ENCODE assay signal across 11 cellular contexts in the genomic region with DNA sequence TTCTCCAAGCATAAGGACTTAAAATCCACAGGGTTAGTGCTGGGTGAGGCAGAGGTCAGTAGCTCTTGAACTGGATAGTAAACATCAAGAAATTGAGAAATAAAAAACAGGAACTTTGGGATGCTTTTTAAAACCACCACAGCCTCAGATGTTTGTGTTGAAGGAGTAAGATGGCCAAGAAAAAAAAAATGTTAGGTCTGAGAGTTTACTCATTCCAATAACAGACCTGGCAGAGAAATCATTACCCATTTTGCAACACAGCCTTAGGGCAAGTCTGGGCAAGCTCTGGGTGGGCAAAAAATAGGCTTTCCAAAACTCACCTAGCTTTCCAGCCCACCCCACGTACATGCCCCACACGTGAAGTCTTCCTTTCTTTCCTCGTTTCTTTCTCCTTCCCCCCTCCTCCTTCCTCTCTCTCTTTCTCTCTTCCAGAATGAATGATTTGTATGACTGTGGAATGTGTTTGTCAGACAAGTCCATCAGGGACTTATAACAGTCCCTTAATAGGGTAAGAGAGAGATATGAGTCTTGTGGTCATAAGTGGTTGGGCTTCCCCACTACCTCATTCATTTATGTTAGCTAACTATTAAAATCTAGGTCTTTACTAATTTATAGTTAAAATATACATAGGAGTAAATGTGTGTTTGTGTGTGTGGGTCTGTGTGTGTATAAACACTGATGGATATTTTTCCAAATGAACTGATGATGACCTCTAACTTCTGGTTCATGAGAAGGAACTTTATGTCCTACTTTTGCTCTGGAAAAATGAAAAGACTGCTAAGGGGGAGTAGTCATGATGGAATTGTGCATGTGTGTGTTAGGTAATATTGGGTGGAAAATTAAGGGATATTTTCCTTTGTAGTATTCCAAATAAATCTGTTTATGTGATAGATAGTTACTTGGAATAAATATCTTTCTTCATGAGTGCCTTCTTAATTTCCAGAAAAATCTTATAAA. TPM values are rescaled to one million over a fixed set of nuclear protein-coding genes. Genes with fewer than 3 reads are reported as not detected.
A peak's percentile ranks its signal among the peaks of the same experiment; 100 is the strongest.
DNase-seq lines count a peak whose midpoint lies in the region; ATAC-seq and FAIRE-seq lines count a peak whose summit lies in the region.
"Had no signal": no experiment of that assay in that cellular context is flagged by ENCODE, and none has a peak within 500 bp of the region (broad histone marks: within the 10 kb centered on the region; RNA-seq: fewer than 3 reads in every experiment).

No MANE protein-coding gene starts in this region.

- FAIRE-seq in HTR-8/SVneo (lab: Jason Lieb, UNC): no peak

- no peaks in the 10 kb centered on the region for H3K36me3 ChIP-seq in BLaER1 treated with 17β-estradiol and CSF1 and Interleukin-3, amounts not matched to agents 10 nM and 100 nM
- no peaks in the 10 kb centered on the region for H3K36me3 ChIP-seq in GM23248 (ENCODE audit: low read depth)

- peak; percentile 71 for DNase-seq in GM23248
- DNase-seq in OCI-M1 (lab: John Stamatoyannopoulos, UW): peak; percentile 30
- no peak for DNase-seq in left lobe of liver (ENCODE audit: low spot score)
- no peak for DNase-seq in LoVo (ENCODE audit: low spot score)
- DNase-seq in GM19238 (ENCODE audit: insufficient read length, low spot score): no peak
- DNase-seq in HPDE6-E6E7 (ENCODE audit: extremely low spot score): no peak
- DNase-seq in HTR-8/SVneo (ENCODE audit: insufficient read length, low spot score): no peak
- DNase-seq: activated naive CD8-positive, alpha-beta T cell treated with anti-CD3 and anti-CD28 coated beads, Interleukin-2, amount 10 ng/mL, durations not matched to agents 7 days and 5 days; DND-41; NCI-H446 treated with DMSO at 0.1 percent for 48 hours had no signal

- peak; percentile 38 for ATAC-seq in left lobe of liver

- H4K20me1 ChIP-seq in BLaER1 treated with 17β-estradiol and CSF1 and Interleukin-3, amounts not matched to agents 10 nM and 100 nM: no peaks in the 10 kb centered on the region
- no peaks in the 10 kb centered on the region for H4K20me1 ChIP-seq in GM23248 (ENCODE audit: insufficient read depth)

- in situ Hi-C loops in GM23248 (cut with MboI): no loop called here

- peaks cover 0 to 45% (median 10%) of the 10 kb centered on the region in 10 experiments; a peak in 12 of 20 replicates for H3K4me1 ChIP-seq in BLaER1 treated with 17β-estradiol and CSF1 and Interleukin-3, amounts not matched to agents 10 nM and 100 nM
- peaks cover 28% of the 10 kb centered on the region for H3K4me1 ChIP-seq in GM23248 (ENCODE audit: insufficient read depth)

- H2AFZ ChIP-seq in GM23248: peak overlapping the region; percentile 74

- H3K79me2 ChIP-seq in GM23248 (ENCODE audit: insufficient read depth): no peaks in the 10 kb centered on the region

- no peaks in the 10 kb centered on the region for H3K27me3 ChIP-seq in BLaER1 treated with 17β-estradiol and CSF1 and Interleukin-3, amounts not matched to agents 10 nM and 100 nM
- no peaks in the 10 kb centered on the region for H3K27me3 ChIP-seq in GM23248 (replicated peaks; ENCODE audit: insufficient read depth)

- H3K9ac ChIP-seq in BLaER1 treated with 17β-estradiol and CSF1 and Interleukin-3, amounts not matched to agents 10 nM and 100 nM: peak overlapping the region in 1 of 11 experiments; percentile 14; a peak in 1 of 22 replicates
- H3K9ac ChIP-seq in GM23248: 0 out of 2 replicates have a peak overlapping the region, but pooled peaks have one; percentile 18

- H3F3A ChIP-seq in GM23248 (ENCODE audit: insufficient read depth): peaks cover 9% of the 10 kb centered on the region

- WGBS in GM23248 (ENCODE audit: low coverage in 1 of 2, low lambda C conversion rate in 2 of 2, missing lambda C conversion rate in 2 of 2), 2 experiments: 3% methylated on average over 3 of the region's 3 CpGs

- no peak overlapping the region for H3K4me3 ChIP-seq in BLaER1 treated with 17β-estradiol and CSF1 and Interleukin-3, amounts not matched to agents 10 nM and 100 nM
- H3K4me3 ChIP-seq in GM23248: peak overlapping the region; percentile 16; the same call in 1 of the 2 replicates

- peak overlapping the region in 6 of 11 experiments; percentile 28 to 83 (median 72); a peak in 11 of 22 replicates for H3K4me2 ChIP-seq in BLaER1 treated with 17β-estradiol and CSF1 and Interleukin-3, amounts not matched to agents 10 nM and 100 nM
- peak overlapping the region; percentile 42 for H3K4me2 ChIP-seq in GM23248 (ENCODE audit: unreplicated experiment)

- H3K9me2 ChIP-seq in GM23248 (ENCODE audit: insufficient read depth): no peaks in the 10 kb centered on the region

- H3K27ac ChIP-seq in BLaER1 treated with 17β-estradiol and CSF1 and Interleukin-3, amounts not matched to agents 10 nM and 100 nM: peak overlapping the region in 6 of 11 experiments; percentile 4 to 68 (median 60); a peak in 10 of 22 replicates
- H3K27ac ChIP-seq in GM23248: peak overlapping the region; percentile 66

- H3K9me3 ChIP-seq in BLaER1 treated with 17β-estradiol and CSF1 and Interleukin-3, amounts not matched to agents 10 nM and 100 nM (replicated peaks in 1 of 11): no peaks in the 10 kb centered on the region
- H3K9me3 ChIP-seq in GM23248 (ENCODE audit: low read depth): no peaks in the 10 kb centered on the region

RNA-seq across cellular contexts. Expression of a gene that starts 18.0 kb away (rescaled TPM):
- 76.9 and 83.9 TPM in 2 replicates for total RNA-seq in GM23248 (2014; rRNA removed; shearing (Covaris generic))
- polyA plus RNA-seq in GM23248 (2016; fragmentation: Nextera tagmentation; extraction: Ambion mirVana): 42.7 and 44.6 TPM in 2 replicates
- total RNA-seq in left lobe of liver: 11.7 TPM

Comparison
In these comparisons a context has a peak if more than half of its experiments do, and no peak if none do; other contexts are left out.
1. DNase-seq: peak in GM23248 (single experiment) and OCI-M1 (single experiment); none in left lobe of liver (single experiment), LoVo (single experiment), GM19238 (single experiment), HPDE6-E6E7 (single experiment) and HTR-8/SVneo (single experiment).